15 cellular contexts compared by ENCODE assay signal in genomic region chr13:51331354-51331861, GRCh38. TPM values are rescaled to one million over a fixed set of nuclear protein-coding genes. Genes with fewer than 3 reads are reported as not detected.
DNase-seq lines count a peak whose midpoint lies in the region; ATAC-seq, FAIRE-seq and TF ChIP-seq lines count a peak whose summit lies in the region.
"Had no signal": no experiment of that assay in that cellular context is flagged by ENCODE, and none has a peak within 500 bp of the region (broad histone marks: within the 10 kb centered on the region; RNA-seq: fewer than 3 reads in every experiment).

No MANE protein-coding gene starts in this region.

- DNase-seq in GM12865 (ENCODE audit: low read depth) (peak; percentile 37), GM12878 (ENCODE audit: low read depth, low spot score) (peak; percentile 26), AG20443 (ENCODE audit: low spot score) (no peak), left ventricle myocardium superior (no peak), iPS-NIHi11 (ENCODE audit: low spot score) (no peak), OCI-LY7 (ENCODE audit: low spot score) (no peak)
- DNase-seq: CD4-positive, CD25-positive, alpha-beta regulatory T cell; esophagus squamous epithelium; stimulated activated naive CD4-positive, alpha-beta T cell treated with Interleukin-2 at 50 U/mL for 16 hours; T-helper 17 cell had no signal

- H3K79me2 ChIP-seq in GM12878 (ENCODE audit: control insufficient read depth, insufficient read depth, low read length) (no peaks in the 10 kb centered on the region), OCI-LY7 (ENCODE audit: insufficient read depth, low read depth, low read length) (no peaks in the 10 kb centered on the region)

- FAIRE-seq in GM12878 (lab: Jason Lieb, UNC) = peak; percentile 18

- peak overlapping the region; percentile 46; the same call in 1 of the 2 replicates for H3K4me2 ChIP-seq in GM12878 (ENCODE audit: control insufficient read depth, insufficient read depth)
- no peak overlapping the region for H3K4me2 ChIP-seq in OCI-LY7 (ENCODE audit: low read length)

- CTCF ChIA-PET in GM12878 (lab: Yijun Ruan, JAX) (interaction anchor here (0.5 to 1.9 kb wide), 4 partner anchors 14 to 466 kb away, joined by 3 to 5 read pairs (median 4); no protein-coding TSS in a partner anchor), OCI-LY7 (lab: Charles Lee; ENCODE audit: unreplicated experiment) (no interaction called here)

- POLR2A ChIA-PET in GM12878 (lab: Charles Lee) = interaction anchor here (0.6 to 0.7 kb wide), 5 partner anchors 12 to 1620 kb away, joined by 3 to 7 read pairs (median 3); no protein-coding TSS in a partner anchor
- POLR2A ChIA-PET in OCI-LY7 (lab: Charles Lee) = interaction anchor here (0.6 to 0.7 kb wide), 3 partner anchors 10 to 789 kb away, joined by 3 to 6 read pairs (median 3); no protein-coding TSS in a partner anchor

- TF ChIP-seq POLR2A in GM12878 (IDR thresholded peaks at IDR 0.05; ENCODE audit: low read depth, low read length) = no peak

- no peak for TF ChIP-seq CTCF in GM12865 (IDR thresholded peaks at IDR 0.05; ENCODE audit: insufficient read depth, low read depth, low read length, missing control alignments)
- TF ChIP-seq CTCF in GM12878 (IDR thresholded peaks at IDR 0.05 in 2 of 3, conservative IDR thresholded peaks at IDR 0.05 in 1 of 3; ENCODE audit: control insufficient read depth in 2 of 3, extremely low read depth in 1 of 3, insufficient read depth in 1 of 3, low read depth in 3 of 3, low read length in 3 of 3) = no peak
- no peak for TF ChIP-seq CTCF in OCI-LY7 (conservative IDR thresholded peaks at IDR 0.05; ENCODE audit: low read length)

- H4K20me1 ChIP-seq in GM12878 (ENCODE audit: control insufficient read depth, insufficient read depth) = no peaks in the 10 kb centered on the region
- H4K20me1 ChIP-seq in OCI-LY7 (ENCODE audit: insufficient read depth, low read length) = no peaks in the 10 kb centered on the region

- TF ChIP-seq RAD21 in GM12878 (IDR thresholded peaks at IDR 0.05; ENCODE audit: insufficient read depth, low read depth, low read length) = no peak

- no peaks in the 10 kb centered on the region for H3K36me3 ChIP-seq in GM12878 (ENCODE audit: control insufficient read depth in 2 of 2, insufficient read depth in 2 of 2, low read length in 1 of 2)
- no peaks in the 10 kb centered on the region for H3K36me3 ChIP-seq in OCI-LY7 (ENCODE audit: insufficient read depth, low read length)
- H3K36me3 ChIP-seq: brain microvascular endothelial cell, esophagus squamous epithelium had no signal

- RAD21 ChIA-PET in GM12878 (lab: Charles Lee; ENCODE audit: unreplicated experiment) = interaction anchor here (0.6 to 2.2 kb wide), 6 partner anchors 15 to 466 kb away, joined by 3 to 8 read pairs (median 3); no protein-coding TSS in a partner anchor

- H3K4me3 ChIP-seq in GM12865 (ENCODE audit: low read depth, low read length) (no peak overlapping the region), GM12878 (no peak overlapping the region), OCI-LY7 (ENCODE audit: low read depth, low read length, poor library complexity, severe bottlenecking) (no peak overlapping the region)
- H3K4me3 ChIP-seq: esophagus squamous epithelium had no signal

- H3K9ac ChIP-seq in GM12878 (ENCODE audit: control insufficient read depth, insufficient read depth, low read length) = peak overlapping the region; percentile 1; the same call in 1 of the 2 replicates

- no peaks in the 10 kb centered on the region for H3K27me3 ChIP-seq in GM12878 (replicated peaks in 1 of 2; ENCODE audit: control insufficient read depth in 2 of 2, insufficient read depth in 2 of 2, low read length in 1 of 2)
- H3K27me3 ChIP-seq: brain microvascular endothelial cell, esophagus squamous epithelium had no signal

- in situ Hi-C loops in GM12878 (cut with MboI) = no loop called here

- 16% methylated on average over 6 of the region's 6 CpGs for WGBS in GM12878 (ENCODE audit: insufficient coverage, insufficient replicate concordance, low lambda C conversion rate, missing lambda C conversion rate)

- peaks cover 18% of the 10 kb centered on the region for H3K4me1 ChIP-seq in GM12878 (ENCODE audit: control insufficient read depth, insufficient read depth, low read length)
- H3K4me1 ChIP-seq in OCI-LY7 (ENCODE audit: insufficient read depth, low read length, poor library complexity, severe bottlenecking) = peaks cover 10% of the 10 kb centered on the region
- H3K4me1 ChIP-seq: esophagus squamous epithelium had no signal

- intact Hi-C loops in GM12878 (cut with micrococcal nuclease; ENCODE audit: unreplicated experiment) = no loop called here
- intact Hi-C loops in left ventricle myocardium superior (cut with micrococcal nuclease) = no loop called here
- intact Hi-C loops in OCI-LY7 (cut with micrococcal nuclease; ENCODE audit: unreplicated experiment) = no loop called here

- no TSS peak for BruUV-seq in GM12878 (replicated peaks; lab: Mats Ljungman, UMichigan)
- BruUV-seq in OCI-LY7 (replicated peaks; lab: Mats Ljungman, UMichigan) = no TSS peak

- H3K9me3 ChIP-seq in GM12878 (replicated peaks; ENCODE audit: control insufficient read depth, insufficient read depth, low read length) (no peaks in the 10 kb centered on the region), OCI-LY7 (ENCODE audit: low read length) (no peaks in the 10 kb centered on the region)
- H3K9me3 ChIP-seq: esophagus squamous epithelium had no signal

- H3K9me2 ChIP-seq in OCI-LY7 (ENCODE audit: insufficient read depth, low read length) = no peaks in the 10 kb centered on the region

- H2AFZ ChIP-seq in GM12878 (ENCODE audit: control insufficient read depth, low read depth, low read length) (peak overlapping the region; percentile 52), OCI-LY7 (ENCODE audit: low read length) (no peak overlapping the region)

- ATAC-seq in GM19372 (IDR thresholded peaks at IDR 0.05; ENCODE audit: low read depth, unreplicated experiment) (peak; percentile 48), HG03039 (IDR thresholded peaks at IDR 0.05; ENCODE audit: unreplicated experiment) (peak; percentile 52), GM12878 (peak; percentile 75), left ventricle myocardium superior (no peak)
- ATAC-seq: T-helper 17 cell had no signal

- SMC1A ChIA-PET in GM12878 (lab: Charles Lee; ENCODE audit: uncharacterized antibody, unreplicated experiment) = interaction anchor here (1.0 to 1.2 kb wide), 3 partner anchors 37 to 469 kb away, joined by 3 to 4 read pairs (median 3); no protein-coding TSS in a partner anchor

- H3K27ac ChIP-seq in GM12878 (ENCODE audit: control insufficient read depth, insufficient read depth) = peak overlapping the region; percentile 35; the same call in 1 of the 2 replicates
- H3K27ac ChIP-seq in OCI-LY7 (ENCODE audit: low read depth, low read length, poor library complexity, severe bottlenecking) = no peak overlapping the region
- H3K27ac ChIP-seq: brain microvascular endothelial cell, esophagus squamous epithelium, HL-60 had no signal

- peak; percentile 30 to 31; a peak in 1 of 4 replicates for TF ChIP-seq EP300 in GM12878 (IDR thresholded peaks at IDR 0.05; ENCODE audit: borderline replicate concordance in 1 of 2, control insufficient read depth in 1 of 2, low read depth in 2 of 2, low read length in 2 of 2)

TF ChIP-seq in GM12878, 131 proteins besides CTCF, POLR2A, EP300 and RAD21 (continues in another document):
- TF ChIP-seq RFX5 (IDR thresholded peaks at IDR 0.05; ENCODE audit: low read depth, low read length) (no peak), BACH1 (IDR thresholded peaks at IDR 0.05; ENCODE audit: borderline replicate concordance) (0 out of 2 replicates have a peak, but pooled peaks have one; percentile 16), USF2 (IDR thresholded peaks at IDR 0.05; ENCODE audit: borderline replicate concordance, low read depth, low read length) (peak; percentile 31; the same call in 1 of the 2 replicates), RELA (IDR thresholded peaks at IDR 0.05; ENCODE audit: borderline replicate concordance, partially characterized antibody) (peak; percentile 42), IKZF1 (conservative IDR thresholded peaks at IDR 0.05) (peak; percentile 19), HDGF (IDR thresholded peaks at IDR 0.05) (no peak), MXI1 (IDR thresholded peaks at IDR 0.05; ENCODE audit: low read depth, low read length) (peak; percentile 32; the same call in 1 of the 2 replicates), CHD4 (IDR thresholded peaks at IDR 0.05) (no peak), DPF2 (IDR thresholded peaks at IDR 0.05) (peak; percentile 39; the same call in 1 of the 2 replicates)

RNA-seq across cellular contexts. Expression of gene SERPINE3, which starts 8.1 kb away (rescaled TPM):
- not detected in 2 replicates for total RNA-seq in GM12878 (2013; cell fraction: nucleolus; rRNA removed)
- total RNA-seq in GM12878 (2014; rRNA removed) = not detected in 2 replicates
- not detected in 2 replicates for total RNA-seq in GM12878 (2014; rRNA removed; fragmentation: Illumina TruSeq; extraction: Trizol)
- not detected in 2 replicates for total RNA-seq in GM12878 (2021)
- not detected for polyA plus RNA-seq in GM12878 (2011; ENCODE audit: low read depth)
- polyA plus RNA-seq in GM12878 (2011; rRNA removed) = not detected in 2 replicates
- not detected in 2 replicates for polyA plus RNA-seq in GM12878 (2011; cell fraction: cytosol; rRNA removed)
- polyA plus RNA-seq in GM12878 (2011; cell fraction: nucleus; rRNA removed) = not detected in 2 replicates
- polyA plus RNA-seq in GM12878 (2012) = not detected in 2 replicates
- not detected in 2 replicates for polyA plus RNA-seq in GM12878 (2014; fragmentation: Illumina TruSeq; extraction: Trizol)
- not detected for polyA plus RNA-seq in GM12878 (2014; fragmentation: Nextera tagmentation; extraction: Ambion mirVana)
- polyA plus RNA-seq in GM12878 (2014; rRNA removed) = not detected in 2 replicates
- polyA plus RNA-seq in GM12878 (2016; fragmentation: Nextera tagmentation; extraction: Ambion mirVana) = under 1 TPM in 1 of 2 experiments, not detected in 1; 0.19 TPM
- not detected in 2 replicates for polyA minus RNA-seq in GM12878 (2011; rRNA and poly(A)+ RNA removed)
- not detected in 2 replicates for polyA minus RNA-seq in GM12878 (2011; cell fraction: cytosol; rRNA and poly(A)+ RNA removed)
- polyA minus RNA-seq in GM12878 (2011; cell fraction: nucleus; rRNA and poly(A)+ RNA removed) = not detected in 2 replicates
- not detected for total RNA-seq in left ventricle myocardium superior
- not detected in 2 replicates for total RNA-seq in OCI-LY7 (2014; rRNA removed; shearing (Covaris generic))
- total RNA-seq in OCI-LY7 (2022) = not detected in 2 replicates
- total RNA-seq: CD4-positive, CD25-positive, alpha-beta regulatory T cell; esophagus squamous epithelium; T-helper 17 cell had no signal
- polyA plus RNA-seq: CD4-positive, CD25-positive, alpha-beta regulatory T cell; neural cell had no signal

Comparison
In these comparisons a context has a peak if more than half of its experiments do, and no peak if none do; other contexts are left out.
1. DNase-seq: peak in GM12865 (single experiment) and GM12878 (single experiment); none in AG20443 (single experiment), left ventricle myocardium superior (single experiment), iPS-NIHi11 (single experiment) and OCI-LY7 (single experiment).